8 cellular contexts compared by ENCODE assay signal in genomic region chr4:88382621-88383020, GRCh38. TPM values are rescaled to one million over a fixed set of nuclear protein-coding genes. Genes with fewer than 3 reads are reported as not detected.
DNase-seq lines count a peak whose midpoint lies in the region; ATAC-seq, FAIRE-seq and TF ChIP-seq lines count a peak whose summit lies in the region.

No MANE protein-coding gene starts in this region.

- peak overlapping the region; percentile 69 for H3K4me3 Mint-ChIP-seq in activated naive CD8-positive, alpha-beta T cell

- peak overlapping the region; percentile 7 for H3K4me2 ChIP-seq in Loucy (ENCODE audit: low read depth, low read length, poor library complexity, severe bottlenecking)

- H3K27me3 Mint-ChIP-seq in activated naive CD8-positive, alpha-beta T cell, result no peaks in the 10 kb centered on the region

- peak overlapping the region; percentile 75 for H2AFZ ChIP-seq in Loucy (ENCODE audit: low read length)

- peaks cover 16% of the 10 kb centered on the region for H3K36me3 Mint-ChIP-seq in activated naive CD8-positive, alpha-beta T cell

- no peaks in the 10 kb centered on the region for H3K27me3 ChIP-seq in Loucy (ENCODE audit: insufficient read depth, low read length, poor library complexity, severe bottlenecking)
- no peaks in the 10 kb centered on the region for H3K27me3 ChIP-seq in psoas muscle (ENCODE audit: insufficient read depth in 3 of 3, low read length in 2 of 3)

- no peaks in the 10 kb centered on the region for H3K9me2 ChIP-seq in Loucy (replicated peaks; ENCODE audit: low read depth, low read length)

- intact Hi-C loops in psoas muscle (cut with DNase I), result no loop called here

- peak; percentile 35 for ATAC-seq in GM19438 (IDR thresholded peaks at IDR 0.05; ENCODE audit: low read depth, unreplicated experiment)
- ATAC-seq in psoas muscle, result no peak

- H3K27ac Mint-ChIP-seq in activated naive CD8-positive, alpha-beta T cell, result peak overlapping the region; percentile 94

- H3K4me1 Mint-ChIP-seq in activated naive CD8-positive, alpha-beta T cell (ENCODE audit: low read depth), result peaks cover 50% of the 10 kb centered on the region

- peaks cover 19% of the 10 kb centered on the region for H3K4me1 ChIP-seq in Loucy (ENCODE audit: insufficient read depth, low read length, poor library complexity, severe bottlenecking)
- H3K4me1 ChIP-seq in psoas muscle, result no peaks in the 10 kb centered on the region

- 3 to 45% (median 22%) methylated on average over 1 of the region's 1 CpG for WGBS in psoas muscle, 3 donors

- no peaks in the 10 kb centered on the region for H4K20me1 ChIP-seq in Loucy (ENCODE audit: insufficient read depth, low read length, poor library complexity, severe bottlenecking)

- no peaks in the 10 kb centered on the region for H3K9me3 ChIP-seq in Loucy (ENCODE audit: insufficient read depth, low read depth, low read length)
- no peaks in the 10 kb centered on the region for H3K9me3 ChIP-seq in psoas muscle

- TF ChIP-seq POLR2A in H54 (IDR thresholded peaks at IDR 0.05; ENCODE audit: low read depth, low read length), result no peak

- peak; percentile 2 to 21 for DNase-seq in stimulated activated CD8-positive, alpha-beta memory T cell treated with anti-CD3 and anti-CD28 coated beads, Interleukin-2, amount 100 ng/mL, for 1 hour (ENCODE audit: low read depth in 2 of 2)
- DNase-seq in UCSD-AML1 (lab: John Stamatoyannopoulos, UW; ENCODE audit: unreplicated experiment) (no peak), HuH-7 (ENCODE audit: low spot score) (no peak), psoas muscle (no peak), H54 (ENCODE audit: insufficient read length, low spot score) (no peak)

- H3K36me3 ChIP-seq in Loucy (ENCODE audit: insufficient read depth, low read length), result no peaks in the 10 kb centered on the region
- no peaks in the 10 kb centered on the region for H3K36me3 ChIP-seq in psoas muscle (ENCODE audit: insufficient read depth in 1 of 2, low read depth in 1 of 2)

- H3K4me3 ChIP-seq in Loucy (ENCODE audit: low read length, poor library complexity, severe bottlenecking) (no peak overlapping the region), psoas muscle (no peak overlapping the region)

- no peak for TF ChIP-seq CTCF in Loucy (conservative IDR thresholded peaks at IDR 0.05; ENCODE audit: low read length)
- no peak for TF ChIP-seq CTCF in psoas muscle (IDR thresholded peaks at IDR 0.05)

- peaks cover 6% of the 10 kb centered on the region; the same call in 1 of the 2 replicates for H3F3A ChIP-seq in Loucy (ENCODE audit: low read depth)

- FAIRE-seq in H54 (lab: Jason Lieb, UNC), result no peak

- H3K27ac ChIP-seq in psoas muscle, result no peak overlapping the region

- H3K9me3 Mint-ChIP-seq in activated naive CD8-positive, alpha-beta T cell (ENCODE audit: low read depth), result peaks cover 4% of the 10 kb centered on the region

- no peaks in the 10 kb centered on the region for H3K79me2 ChIP-seq in Loucy (ENCODE audit: insufficient read depth, low read length)

- H3K9ac ChIP-seq in Loucy (ENCODE audit: low read depth, low read length, poor library complexity, severe bottlenecking), result no peak overlapping the region

RNA-seq across cellular contexts. Expression of gene HERC6, which starts 4.0 kb away (rescaled TPM):
- 1 to 10 TPM in 3 of 4 donors, under 1 TPM in 1; 0.86 to 2.7 (median 1.8) TPM for total RNA-seq in psoas muscle
- under 1 TPM; 0.53 to 0.92 (median 0.75) TPM for polyA plus RNA-seq in psoas muscle

Comparison
In these comparisons a context has a peak if more than half of its experiments do, and no peak if none do; other contexts are left out.
1. DNase-seq: peak in stimulated activated CD8-positive, alpha-beta memory T cell treated with anti-CD3 and anti-CD28 coated beads, Interleukin-2, amount 100 ng/mL, for 1 hour (2 of 2); none in UCSD-AML1 (single experiment), HuH-7 (single experiment), psoas muscle (0 of 2) and H54 (single experiment).